Comparison of ENCODE assay signal across 11 cellular contexts in genomic region chr20:36728986-36729385, GRCh38. TPM values are rescaled to one million over a fixed set of nuclear protein-coding genes. Genes with fewer than 3 reads are reported as not detected.
DNase-seq lines count a peak whose midpoint lies in the region; ATAC-seq, FAIRE-seq and TF ChIP-seq lines count a peak whose summit lies in the region.
"Had no signal": no experiment of that assay in that cellular context is flagged by ENCODE, and none has a peak within 500 bp of the region (broad histone marks: within the 10 kb centered on the region; RNA-seq: fewer than 3 reads in every experiment).

No MANE protein-coding gene starts in this region.

- H3K9me2 ChIP-seq in Karpas-422 (replicated peaks; ENCODE audit: insufficient read depth, low read length) = no peaks in the 10 kb centered on the region

- no peak for ATAC-seq in GM18498 (IDR thresholded peaks at IDR 0.05; ENCODE audit: unreplicated experiment)

- H3K36me3 ChIP-seq in Karpas-422 (ENCODE audit: insufficient read depth, low read length) (no peaks in the 10 kb centered on the region), astrocyte (ENCODE audit: insufficient read depth, low read length) (no peaks in the 10 kb centered on the region)

- no peak overlapping the region for H3K27ac Mint-ChIP-seq in astrocyte (ENCODE audit: unreplicated experiment)

- H3K4me1 ChIP-seq in Karpas-422 (ENCODE audit: low read length) (no peaks in the 10 kb centered on the region), astrocyte (ENCODE audit: insufficient read depth, low read length) (peaks cover 7% of the 10 kb centered on the region)

- no peaks in the 10 kb centered on the region for H3K27me3 Mint-ChIP-seq in astrocyte (ENCODE audit: low read depth, unreplicated experiment)

- no peaks in the 10 kb centered on the region for H3K27me3 ChIP-seq in Karpas-422 (ENCODE audit: low read length)
- H3K27me3 ChIP-seq in astrocyte (ENCODE audit: insufficient read depth, low read length) = no peaks in the 10 kb centered on the region

- no peak for FAIRE-seq in astrocyte (lab: Jason Lieb, UNC)
- FAIRE-seq: GM19239 had no signal

- DNase-seq in activated CD4-positive, alpha-beta T cell treated with anti-CD3 and anti-CD28 coated beads for 48 hours = peak; percentile 32
- DNase-seq in activated CD4-positive, alpha-beta T cell treated with anti-CD3 and anti-CD28 coated beads for 4 hours = no peak
- DNase-seq in Karpas-422 (peak; percentile 54), astrocyte (ENCODE audit: low read depth) (peak; percentile 30), non-pigmented ciliary epithelial cell (ENCODE audit: low read depth) (peak; percentile 15), NCI-H1436 treated with DMSO at 0.1 percent for 48 hours (lab: John Stamatoyannopoulos, UW) (no peak), NCI-H1694 (lab: John Stamatoyannopoulos, UW) (no peak)
- DNase-seq: activated CD8-positive, alpha-beta memory T cell treated with anti-CD3 and anti-CD28 coated beads, Interleukin-2, amount 50 U/mL, for 4 hours; midbrain had no signal

- peaks cover 19% of the 10 kb centered on the region for H3K4me1 Mint-ChIP-seq in astrocyte (ENCODE audit: low read depth, unreplicated experiment)

- no peak overlapping the region for H3K4me3 Mint-ChIP-seq in astrocyte (ENCODE audit: unreplicated experiment)

- no peak overlapping the region for H3K4me2 ChIP-seq in Karpas-422 (ENCODE audit: low read depth, low read length, poor library complexity, severe bottlenecking)
- no peak overlapping the region for H3K4me2 ChIP-seq in astrocyte (ENCODE audit: low read length)

- H3K4me3 ChIP-seq in Karpas-422 (ENCODE audit: low read length) (no peak overlapping the region), astrocyte (ENCODE audit: insufficient read depth, low read depth, low read length) (no peak overlapping the region)

- peak; percentile 24 for TF ChIP-seq CTCF in astrocyte (IDR thresholded peaks at IDR 0.05; ENCODE audit: insufficient read depth, low read depth, low read length)

- no peaks in the 10 kb centered on the region for H3K36me3 Mint-ChIP-seq in astrocyte (ENCODE audit: low read depth, unreplicated experiment)

- H2AFZ ChIP-seq in Karpas-422 (ENCODE audit: low read length) (no peak overlapping the region), astrocyte (ENCODE audit: low read depth, low read length) (no peak overlapping the region)

- H3K9me3 Mint-ChIP-seq in astrocyte (ENCODE audit: unreplicated experiment) = no peaks in the 10 kb centered on the region

- no peak overlapping the region for H3K9ac ChIP-seq in Karpas-422 (ENCODE audit: low read length)
- no peak overlapping the region for H3K9ac ChIP-seq in astrocyte (ENCODE audit: low read length)

- no peak overlapping the region for H3K27ac ChIP-seq in Karpas-422 (ENCODE audit: low read length)
- no peak overlapping the region for H3K27ac ChIP-seq in astrocyte (ENCODE audit: low read depth, low read length)

- H4K20me1 ChIP-seq in Karpas-422 (ENCODE audit: insufficient read depth, low read depth, low read length) (no peaks in the 10 kb centered on the region), astrocyte (ENCODE audit: insufficient read depth, low read length) (peaks cover 27% of the 10 kb centered on the region)

- no peaks in the 10 kb centered on the region for H3K9me3 ChIP-seq in Karpas-422 (ENCODE audit: low read length)
- no peaks in the 10 kb centered on the region for H3K9me3 ChIP-seq in astrocyte (ENCODE audit: insufficient read depth, low read depth, low read length)

- H3K79me2 ChIP-seq in Karpas-422 (ENCODE audit: low read length) = peaks cover 53% of the 10 kb centered on the region
- H3K79me2 ChIP-seq in astrocyte (ENCODE audit: insufficient read depth, low read length) = peaks cover 2% of the 10 kb centered on the region

RNA-seq across cellular contexts. Expression of gene NDRG3, which starts 16.9 kb away (rescaled TPM):
- 23.7 and 33.6 TPM in 2 replicates for total RNA-seq in Karpas-422 (2014; rRNA removed; shearing (Covaris generic); ENCODE audit: low replicate concordance)
- total RNA-seq in astrocyte = 30.4 and 33.1 TPM in 2 replicates

RNA-seq across cellular contexts. Expression of gene DSN1, which starts 44.6 kb away (rescaled TPM):
- total RNA-seq in Karpas-422 (2014; rRNA removed; shearing (Covaris generic); ENCODE audit: low replicate concordance) = 15.4 and 16.3 TPM in 2 replicates
- total RNA-seq in astrocyte = 5.8 and 6.1 TPM in 2 replicates

Comparison
In these comparisons a context has a peak if more than half of its experiments do, and no peak if none do; other contexts are left out.
1. DNase-seq: peak in activated CD4-positive, alpha-beta T cell treated with anti-CD3 and anti-CD28 coated beads for 48 hours (single experiment), Karpas-422 (single experiment), astrocyte (single experiment) and non-pigmented ciliary epithelial cell (single experiment); none in activated CD4-positive, alpha-beta T cell treated with anti-CD3 and anti-CD28 coated beads for 4 hours (0 of 2), NCI-H1436 treated with DMSO at 0.1 percent for 48 hours (single experiment) and NCI-H1694 (single experiment).